In genomic region chr12:14957769-14958168, GRCh38 we compare ENCODE assay signal across 1 cellular context.
TF ChIP-seq lines count a peak whose summit lies in the region.

No MANE protein-coding gene starts in this region.

TF ChIP-seq in SK-N-SH treated with all-trans-retinoic acid at 6 μM for 48 hours, 23 proteins besides CTCF, POLR2A, EP300 and RAD21 (continued from another document):
- no peak for TF ChIP-seq CSDC2 (CRISPR knock-in tag; IDR thresholded peaks at IDR 0.05)
- no peak for TF ChIP-seq BACH2 (CRISPR knock-in tag; IDR thresholded peaks at IDR 0.05; ENCODE audit: borderline replicate concordance)
- no peak for TF ChIP-seq GLIS3 (CRISPR knock-in tag; IDR thresholded peaks at IDR 0.05)
- TF ChIP-seq CREB5 (CRISPR knock-in tag; IDR thresholded peaks at IDR 0.05; ENCODE audit: low read depth) = no peak
TF ChIP-seq in SK-N-SH treated with all-trans-retinoic acid at 6 μM for 48 hours: peak in this region for 0.
